In genomic region chr7:952548-953441, GRCh38 we compare ENCODE assay signal across 11 cellular contexts. TPM values are rescaled to one million over a fixed set of nuclear protein-coding genes. Genes with fewer than 3 reads are reported as not detected.
DNase-seq lines count a peak whose midpoint lies in the region; ATAC-seq and TF ChIP-seq lines count a peak whose summit lies in the region.
"Had no signal": no experiment of that assay in that cellular context is flagged by ENCODE, and none has a peak within 500 bp of the region (broad histone marks: within the 10 kb centered on the region; RNA-seq: fewer than 3 reads in every experiment).

No MANE protein-coding gene starts in this region.

- peak overlapping the region; percentile 85 for H3K4me2 ChIP-seq in PC-3 (ENCODE audit: low read length)

- no peak for DNase-seq in CD4-positive, alpha-beta T cell
- DNase-seq in PC-3 (no peak), NCI-H446 treated with DMSO at 0.1 percent for 48 hours (lab: John Stamatoyannopoulos, UW) (no peak)
- DNase-seq: activated CD4-positive, alpha-beta T cell treated with anti-CD3 and anti-CD28 coated beads, Interleukin-2, amount 50 U/mL, for 48 hours; DMS79; MG63 had no signal

- H3K79me2 ChIP-seq in PC-3 (ENCODE audit: low read length) = peaks cover 12% of the 10 kb centered on the region; the same call in 1 of the 2 replicates

- H3K9me2 ChIP-seq in PC-3 (replicated peaks; ENCODE audit: low read length) = no peaks in the 10 kb centered on the region

- CTCF ChIA-PET in CD4-positive, alpha-beta T cell (lab: Charles Lee) = no interaction called here
- CTCF ChIA-PET in PC-3 (lab: Charles Lee) = no interaction called here

- POLR2A ChIA-PET in CD4-positive, alpha-beta T cell (lab: Charles Lee) = interaction anchor here (0.9 to 2.6 kb wide), 2 partner anchors 30 to 45 kb away, joined by 3 to 10 read pairs; no protein-coding TSS in a partner anchor
- POLR2A ChIA-PET in PC-3 (lab: Charles Lee; ENCODE audit: unreplicated experiment) = interaction anchor here (0.6 kb wide), 1 partner anchor 51 kb away, joined by 7 read pairs; no protein-coding TSS in a partner anchor

- no peaks in the 10 kb centered on the region for H4K20me1 ChIP-seq in PC-3 (ENCODE audit: low read length)

- H3K4me1 ChIP-seq in PC-3 (ENCODE audit: insufficient read depth, low read length) (peaks cover 20% of the 10 kb centered on the region), gastroesophageal sphincter (peaks cover 0 to 45% (median 12%) of the 10 kb centered on the region in 3 donors), neutrophil (ENCODE audit: control insufficient read depth in 1 of 2, insufficient read depth in 1 of 2, low read depth in 1 of 2, low read length in 1 of 2) (peaks cover 60 to 62% of the 10 kb centered on the region in 2 experiments)

- TSS peak; percentile 32 for BruUV-seq in PC-3 (replicated peaks; lab: Mats Ljungman, UMichigan)

- no peak for TF ChIP-seq POLR2A in gastroesophageal sphincter (IDR thresholded peaks at IDR 0.05)

- H3F3A ChIP-seq in PC-3 (ENCODE audit: low read length, unreplicated experiment) = no peaks in the 10 kb centered on the region

- no peaks in the 10 kb centered on the region for H3K9me3 Mint-ChIP-seq in CD4-positive, alpha-beta T cell

- TF ChIP-seq CTCF in CD4-positive, alpha-beta T cell (IDR thresholded peaks at IDR 0.05) = no peak
- TF ChIP-seq CTCF in PC-3 (conservative IDR thresholded peaks at IDR 0.05; ENCODE audit: low read depth, low read length) (no peak), gastroesophageal sphincter (IDR thresholded peaks at IDR 0.05) (no peak), neutrophil (IDR thresholded peaks at IDR 0.05) (no peak)

- TF ChIP-seq EP300 in gastroesophageal sphincter (IDR thresholded peaks at IDR 0.05) = no peak

- no peak overlapping the region for H3K9ac ChIP-seq in PC-3 (ENCODE audit: low read length)

- no peaks in the 10 kb centered on the region for H3K36me3 ChIP-seq in PC-3 (ENCODE audit: low read depth, low read length)
- no peaks in the 10 kb centered on the region for H3K36me3 ChIP-seq in gastroesophageal sphincter
- peaks cover 20% of the 10 kb centered on the region for H3K36me3 ChIP-seq in neutrophil
- H3K36me3 ChIP-seq: MG63 had no signal

- 25 to 60% methylated on average over 1 to 2 of the region's 20 CpGs for WGBS in gastroesophageal sphincter (ENCODE audit: low coverage in 1 of 2), 2 donors

- no peaks in the 10 kb centered on the region for H3K4me1 Mint-ChIP-seq in CD4-positive, alpha-beta T cell (ENCODE audit: low read depth)

- peaks cover 8% of the 10 kb centered on the region for H3K27me3 ChIP-seq in CD4-positive, alpha-beta T cell (ENCODE audit: control insufficient read depth, insufficient read depth, low read length)
- H3K27me3 ChIP-seq in PC-3 (ENCODE audit: low read length) = no peaks in the 10 kb centered on the region
- peaks cover 18% of the 10 kb centered on the region for H3K27me3 ChIP-seq in gastroesophageal sphincter
- H3K27me3 ChIP-seq in neutrophil = no peaks in the 10 kb centered on the region
- H3K27me3 ChIP-seq: MG63 had no signal

- intact Hi-C loops in CD4-positive, alpha-beta T cell (cut with DNase I, micrococcal nuclease) = loop anchor here in 1 of 2 experiments (10.0 kb wide), 1 partner anchor 628 kb away; no protein-coding TSS in a partner anchor
- intact Hi-C loops in PC-3 (cut with micrococcal nuclease) = no loop called here

- H3K4me3 ChIP-seq in PC-3 (ENCODE audit: low read length) (peak overlapping the region; percentile 74), gastroesophageal sphincter (peak overlapping the region; percentile 33 to 80), neutrophil (ENCODE audit: low read depth in 1 of 2, low read length in 1 of 2) (peak overlapping the region; percentile 85 to 97)

- no peak for ATAC-seq in CD4-positive, alpha-beta T cell (ENCODE audit: poor library complexity)
- no peak for ATAC-seq in PC-3
- no peak for ATAC-seq in gastroesophageal sphincter
- ATAC-seq in HG02884 (IDR thresholded peaks at IDR 0.05; ENCODE audit: unreplicated experiment) = no peak
- ATAC-seq in HG02852 (IDR thresholded peaks at IDR 0.05; ENCODE audit: unreplicated experiment) = no peak
- no peak for ATAC-seq in GM21619 (IDR thresholded peaks at IDR 0.05; ENCODE audit: unreplicated experiment)

- H3K27me3 Mint-ChIP-seq in CD4-positive, alpha-beta T cell = peaks cover 4% of the 10 kb centered on the region

- no peaks in the 10 kb centered on the region for H3K9me3 ChIP-seq in CD4-positive, alpha-beta T cell (ENCODE audit: control insufficient read depth, low read length)
- H3K9me3 ChIP-seq in PC-3 (ENCODE audit: low read length) = no peaks in the 10 kb centered on the region
- no peaks in the 10 kb centered on the region for H3K9me3 ChIP-seq in gastroesophageal sphincter
- no peaks in the 10 kb centered on the region for H3K9me3 ChIP-seq in neutrophil
- H3K9me3 ChIP-seq: MG63 had no signal

- no peak overlapping the region for H3K27ac Mint-ChIP-seq in CD4-positive, alpha-beta T cell

- H3K27ac ChIP-seq in CD4-positive, alpha-beta T cell (ENCODE audit: low read depth, low read length) = no peak overlapping the region
- H3K27ac ChIP-seq in PC-3 (ENCODE audit: low read length) (no peak overlapping the region), gastroesophageal sphincter (peak overlapping the region in 3 of 4 donors; percentile 92 to 97 (median 93)), neutrophil (peak overlapping the region; percentile 94)

- peak overlapping the region; percentile 20 for H3K4me3 Mint-ChIP-seq in CD4-positive, alpha-beta T cell

- no peaks in the 10 kb centered on the region for H3K36me3 Mint-ChIP-seq in CD4-positive, alpha-beta T cell (ENCODE audit: low read depth)

- peak overlapping the region; percentile 50; the same call in 1 of the 2 replicates for H2AFZ ChIP-seq in PC-3 (ENCODE audit: low read length)

RNA-seq across cellular contexts. Expression of gene ADAP1, which starts 1.7 kb away (rescaled TPM):
- 1 to 10 TPM; 6.8 to 7.2 TPM for total RNA-seq in CD4-positive, alpha-beta T cell
- 31.2 and 36.4 TPM in 2 replicates for total RNA-seq in PC-3 (2014; rRNA removed)
- 100 to 1,000 TPM in 1 of 4 donors, 10 to 100 TPM in 3; 44.8 to 106 (median 60.1) TPM for total RNA-seq in gastroesophageal sphincter

RNA-seq across cellular contexts. Expression of gene COX19, which starts 22.6 kb away (rescaled TPM):
- total RNA-seq in CD4-positive, alpha-beta T cell = 10 to 100 TPM; 47.7 to 51.8 TPM
- 11.6 and 12.4 TPM in 2 replicates for total RNA-seq in PC-3 (2014; rRNA removed)
- 10 to 100 TPM in 3 of 4 donors, 1 to 10 TPM in 1; 6.0 to 16.7 (median 12.0) TPM for total RNA-seq in gastroesophageal sphincter

RNA-seq across cellular contexts. Expression of gene CYP2W1, which starts 30.2 kb away (rescaled TPM):
- total RNA-seq in CD4-positive, alpha-beta T cell = not detected
- not detected in 2 replicates for total RNA-seq in PC-3 (2014; rRNA removed)
- not detected for total RNA-seq in gastroesophageal sphincter

Comparison
In these comparisons a context has a peak if more than half of its experiments do, and no peak if none do; other contexts are left out.
1. H3K27ac ChIP-seq: peak in gastroesophageal sphincter (3 of 4) and neutrophil (single experiment); none in CD4-positive, alpha-beta T cell (single experiment) and PC-3 (single experiment).
2. Peak in every context shown above with its lines, with median percentiles within 50 percentile points of each other: H3K4me3 ChIP-seq.